In the genomic region with DNA sequence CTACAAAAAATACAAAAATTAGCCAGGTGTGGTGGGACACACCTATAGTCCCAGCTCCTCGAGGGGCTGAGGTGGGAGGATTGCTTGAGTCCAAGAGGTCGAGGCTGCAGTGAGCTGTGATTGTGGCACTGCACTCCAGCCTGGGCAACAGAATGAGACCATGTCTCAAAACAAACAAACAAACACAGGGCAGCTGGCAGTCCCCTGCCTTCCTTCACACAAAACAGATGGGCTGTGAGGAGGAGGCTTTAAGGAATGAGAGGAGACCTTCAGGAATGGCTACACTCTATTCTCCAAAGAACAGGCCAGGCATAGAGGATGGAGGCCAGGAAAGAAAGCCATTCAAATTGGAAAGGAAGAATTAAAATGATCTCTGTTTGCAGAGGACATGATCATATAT, we compare ENCODE assay signal across 31 cellular contexts.
"Had no signal": no experiment of that assay in that cellular context is flagged by ENCODE, and none has a peak within 500 bp of the region (broad histone marks: within the 10 kb centered on the region; RNA-seq: fewer than 3 reads in every experiment).

No MANE protein-coding gene starts in this region.

- DNase-seq: activated CD4-positive, alpha-beta T cell treated with anti-CD3 and anti-CD28 coated beads for 4 hours; activated CD4-positive, alpha-beta T cell treated with anti-CD3 and anti-CD28 coated beads, Interleukin-2, amount 50 U/mL, for 48 hours; activated CD4-positive, CD25-positive, alpha-beta regulatory T cell; activated CD8-positive, alpha-beta memory T cell treated with anti-CD3 and anti-CD28 coated beads for 24 hours; activated gamma-delta T cell; activated naive CD4-positive, alpha-beta T cell treated with anti-CD3 and anti-CD28 coated beads, Interleukin-2, amount 10 ng/mL, durations not matched to agents 7 days and 5 days; amygdala; caudate nucleus; foreskin melanocyte; heart right ventricle; left ventricle myocardium inferior; naive B cell; nucleus accumbens; pancreas; retina; sigmoid colon; small intestine; stimulated activated CD4-positive, alpha-beta T cell treated with anti-CD3 and anti-CD28 coated beads, Interleukin-1b, Interleukin-23, amount 100 ng/mL, for 48 hours; stimulated activated CD4-positive, alpha-beta T cell treated with anti-CD3 and anti-CD28 coated beads, Interleukin-4, amount 100 ng/mL, for 4 hours; stimulated activated CD8-positive, alpha-beta memory T cell treated with anti-CD3 and anti-CD28 coated beads, Interleukin-4, amount 100 ng/mL, for 48 hours; stimulated activated naive CD8-positive, alpha-beta T cell treated with anti-CD3 and anti-CD28 coated beads, Interleukin-15, amount 100 ng/mL, for 72 hours; substantia nigra; T-helper 1 cell; uterus had no signal

- H3K36me3 Mint-ChIP-seq: activated naive CD4-positive, alpha-beta T cell treated with anti-CD3 and anti-CD28 coated beads, Interleukin-2, amount 10 ng/mL, durations not matched to agents 7 days and 5 days; naive B cell; stimulated activated memory B cell treated with anti-CD40 and anti-IgM and Interleukin-4, amounts not matched to agents 10 μg/mL and 1 μg/mL and 100 μg/mL, for 72 hours; type B pancreatic cell had no signal

- H3K27ac ChIP-seq: esophagus muscularis mucosa, heart right ventricle, left ventricle myocardium inferior, pancreas, prostate gland, sigmoid colon, uterus had no signal

- H3K9me3 Mint-ChIP-seq: activated naive CD4-positive, alpha-beta T cell treated with anti-CD3 and anti-CD28 coated beads, Interleukin-2, amount 10 ng/mL, durations not matched to agents 7 days and 5 days; dendritic cell treated with granulocyte-macrophage colony-stimulating factor and Interleukin-4, amounts not matched to agents 40 ng/mL and 50 ng/mL, for 4 days; naive B cell; stimulated activated memory B cell treated with anti-CD40 and anti-IgM and Interleukin-4, amounts not matched to agents 10 μg/mL and 1 μg/mL and 100 μg/mL, for 72 hours; stimulated activated naive CD8-positive, alpha-beta T cell treated with anti-CD3 and anti-CD28 coated beads, Interleukin-15, amount 100 ng/mL, for 72 hours; T-helper 2 cell treated with Interferon-gamma antibody and Interleukin-4, amounts not matched to agents 5 μg/mL and 100 μg/mL, for 36 hours; type B pancreatic cell had no signal

- H3K4me3 Mint-ChIP-seq: activated naive CD4-positive, alpha-beta T cell treated with anti-CD3 and anti-CD28 coated beads, Interleukin-2, amount 10 ng/mL, durations not matched to agents 7 days and 5 days; dendritic cell treated with granulocyte-macrophage colony-stimulating factor and Interleukin-4, amounts not matched to agents 40 ng/mL and 50 ng/mL, for 4 days; naive B cell; stimulated activated memory B cell treated with anti-CD40 and anti-IgM and Interleukin-4, amounts not matched to agents 10 μg/mL and 1 μg/mL and 100 μg/mL, for 72 hours; stimulated activated naive CD8-positive, alpha-beta T cell treated with anti-CD3 and anti-CD28 coated beads, Interleukin-15, amount 100 ng/mL, for 72 hours; T-helper 2 cell treated with Interferon-gamma antibody and Interleukin-4, amounts not matched to agents 5 μg/mL and 100 μg/mL, for 36 hours; type B pancreatic cell had no signal

- H3K4me1 ChIP-seq: esophagus muscularis mucosa, heart right ventricle, left ventricle myocardium inferior, pancreas, prostate gland, sigmoid colon, uterus had no signal

- H3K27me3 ChIP-seq: esophagus muscularis mucosa, heart right ventricle, pancreas, sigmoid colon, uterus had no signal

- H3K27ac Mint-ChIP-seq: activated naive CD4-positive, alpha-beta T cell treated with anti-CD3 and anti-CD28 coated beads, Interleukin-2, amount 10 ng/mL, durations not matched to agents 7 days and 5 days; dendritic cell treated with granulocyte-macrophage colony-stimulating factor and Interleukin-4, amounts not matched to agents 40 ng/mL and 50 ng/mL, for 4 days; stimulated activated memory B cell treated with anti-CD40 and anti-IgM and Interleukin-4, amounts not matched to agents 10 μg/mL and 1 μg/mL and 100 μg/mL, for 72 hours; stimulated activated naive CD8-positive, alpha-beta T cell treated with anti-CD3 and anti-CD28 coated beads, Interleukin-15, amount 100 ng/mL, for 72 hours; T-helper 2 cell treated with Interferon-gamma antibody and Interleukin-4, amounts not matched to agents 5 μg/mL and 100 μg/mL, for 36 hours had no signal

- H3K4me3 ChIP-seq: esophagus muscularis mucosa, heart right ventricle, left ventricle myocardium inferior, lung, pancreas, prostate gland, sigmoid colon, uterus had no signal

- H3K27me3 Mint-ChIP-seq: stimulated activated memory B cell treated with anti-CD40 and anti-IgM and Interleukin-4, amounts not matched to agents 10 μg/mL and 1 μg/mL and 100 μg/mL, for 72 hours had no signal

- H3K36me3 ChIP-seq: esophagus muscularis mucosa, heart right ventricle, left ventricle myocardium inferior, pancreas, prostate gland, sigmoid colon, uterus had no signal

- H3K4me1 Mint-ChIP-seq: activated naive CD4-positive, alpha-beta T cell treated with anti-CD3 and anti-CD28 coated beads, Interleukin-2, amount 10 ng/mL, durations not matched to agents 7 days and 5 days; stimulated activated memory B cell treated with anti-CD40 and anti-IgM and Interleukin-4, amounts not matched to agents 10 μg/mL and 1 μg/mL and 100 μg/mL, for 72 hours; stimulated activated naive CD8-positive, alpha-beta T cell treated with anti-CD3 and anti-CD28 coated beads, Interleukin-15, amount 100 ng/mL, for 72 hours had no signal

- H3K9me3 ChIP-seq: esophagus muscularis mucosa, heart right ventricle, left ventricle myocardium inferior, pancreas, prostate gland, sigmoid colon, uterus had no signal
